ENCODE assay signal across 8 cellular contexts in the genomic region with DNA sequence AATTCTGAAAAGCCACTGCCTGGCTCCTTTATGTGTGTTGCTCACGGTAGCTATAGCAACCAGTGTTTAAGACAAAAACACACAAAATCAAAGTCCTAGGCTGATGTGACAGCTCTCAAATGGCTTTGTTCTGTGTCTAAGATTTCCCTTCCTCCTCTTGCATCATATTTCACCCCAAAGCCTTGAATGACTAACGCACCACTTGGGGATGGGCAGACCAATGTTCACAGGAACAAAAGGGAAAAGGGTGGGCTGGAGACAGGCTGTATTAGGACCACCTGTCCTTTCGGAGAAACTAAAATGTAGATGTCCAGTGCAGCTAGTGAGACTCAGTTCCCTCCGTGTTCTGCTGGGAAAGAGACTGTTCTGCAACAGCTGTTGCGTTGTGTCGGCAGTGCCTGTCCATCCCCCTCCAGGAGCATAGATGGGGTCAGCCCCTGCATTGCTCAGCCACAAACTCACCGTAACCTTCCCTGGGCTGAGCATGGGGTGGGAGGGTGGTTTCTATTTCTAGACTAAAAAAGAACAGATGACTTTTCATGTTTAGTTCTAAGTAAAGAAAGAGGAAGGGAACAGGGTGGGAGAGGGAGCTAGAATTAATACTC. TPM values are rescaled to one million over a fixed set of nuclear protein-coding genes. Genes with fewer than 3 reads are reported as not detected.
DNase-seq lines count a peak whose midpoint lies in the region; ATAC-seq lines count a peak whose summit lies in the region.

No MANE protein-coding gene starts in this region.

- H3K36me3 Mint-ChIP-seq in stimulated activated naive CD8-positive, alpha-beta T cell treated with anti-CD3 and anti-CD28 coated beads, Interleukin-15, Interleukin-2, amounts not matched to agents 100 ng/mL and 50 ng/mL, for 24 hours (ENCODE audit: low read depth): no peaks in the 10 kb centered on the region

- H3K27me3 Mint-ChIP-seq in stimulated activated naive CD8-positive, alpha-beta T cell treated with anti-CD3 and anti-CD28 coated beads, Interleukin-15, Interleukin-2, amounts not matched to agents 100 ng/mL and 50 ng/mL, for 24 hours: peaks cover 19% of the 10 kb centered on the region

- ATAC-seq in HG02642 (IDR thresholded peaks at IDR 0.05; ENCODE audit: poor library complexity, unreplicated experiment) (peak; percentile 54), left ventricle myocardium superior (peak; percentile 71)

- H3K9me3 Mint-ChIP-seq in stimulated activated naive CD8-positive, alpha-beta T cell treated with anti-CD3 and anti-CD28 coated beads, Interleukin-15, Interleukin-2, amounts not matched to agents 100 ng/mL and 50 ng/mL, for 24 hours: no peaks in the 10 kb centered on the region

- peak; percentile 25 for DNase-seq in EL
- peak; percentile 36 for DNase-seq in UCSD-AML1 (lab: John Stamatoyannopoulos, UW; ENCODE audit: unreplicated experiment)
- no peak for DNase-seq in left ventricle myocardium superior
- no peak for DNase-seq in A172 (ENCODE audit: low spot score)
- DNase-seq in NCI-H2029 treated with DMSO at 0.1 percent for 48 hours (lab: John Stamatoyannopoulos, UW): no peak
- DNase-seq in GM19238 (ENCODE audit: insufficient read length, low spot score): no peak

- H3K4me3 Mint-ChIP-seq in stimulated activated naive CD8-positive, alpha-beta T cell treated with anti-CD3 and anti-CD28 coated beads, Interleukin-15, Interleukin-2, amounts not matched to agents 100 ng/mL and 50 ng/mL, for 24 hours: no peak overlapping the region

- intact Hi-C loops in left ventricle myocardium superior (cut with micrococcal nuclease): no loop called here

- peak overlapping the region; percentile 68 for H3K27ac Mint-ChIP-seq in stimulated activated naive CD8-positive, alpha-beta T cell treated with anti-CD3 and anti-CD28 coated beads, Interleukin-15, Interleukin-2, amounts not matched to agents 100 ng/mL and 50 ng/mL, for 24 hours

- peaks cover 11% of the 10 kb centered on the region for H3K4me1 Mint-ChIP-seq in stimulated activated naive CD8-positive, alpha-beta T cell treated with anti-CD3 and anti-CD28 coated beads, Interleukin-15, Interleukin-2, amounts not matched to agents 100 ng/mL and 50 ng/mL, for 24 hours (ENCODE audit: low read depth)

RNA-seq across cellular contexts. Expression of gene DAAM1, which starts 26.8 kb away (rescaled TPM):
- total RNA-seq in left ventricle myocardium superior: 111 TPM
- 2.8 and 2.9 TPM in 2 replicates for total RNA-seq in A172 (2014; rRNA removed; shearing (Covaris generic))

Comparison
In these comparisons a context has a peak if more than half of its experiments do, and no peak if none do; other contexts are left out.
1. DNase-seq: peak in EL (single experiment) and UCSD-AML1 (single experiment); none in left ventricle myocardium superior (single experiment), A172 (single experiment), NCI-H2029 treated with DMSO at 0.1 percent for 48 hours (single experiment) and GM19238 (single experiment).
2. RNA of gene DAAM1, which starts 26.8 kb away (total RNA-seq): 111 TPM in left ventricle myocardium superior (single experiment); 2.8 to 2.9 TPM in A172; every median in the first group is over 10 times any median in the second.